16 cellular contexts compared by ENCODE assay signal in genomic region chr17:67375761-67376160, GRCh38. TPM values are rescaled to one million over a fixed set of nuclear protein-coding genes. Genes with fewer than 3 reads are reported as not detected.
DNase-seq lines count a peak whose midpoint lies in the region; ATAC-seq and TF ChIP-seq lines count a peak whose summit lies in the region.
"Had no signal": no experiment of that assay in that cellular context is flagged by ENCODE, and none has a peak within 500 bp of the region (broad histone marks: within the 10 kb centered on the region; RNA-seq: fewer than 3 reads in every experiment).

No MANE protein-coding gene starts in this region.

- TF ChIP-seq CTCF in KMS-11 (conservative IDR thresholded peaks at IDR 0.05; ENCODE audit: low read depth, low read length) (no peak), parathyroid adenoma (IDR thresholded peaks at IDR 0.05) (no peak)

- CTCF ChIA-PET in activated naive CD4-positive, alpha-beta T cell treated with anti-CD3 and anti-CD28 coated beads, Interleukin-2, amount 10 ng/mL, durations not matched to agents 7 days and 5 days (lab: Charles Lee) = interaction anchor here (0.7 to 7.4 kb wide), 23 partner anchors 12 to 448 kb away, joined by 3 to 104 read pairs (median 5); no protein-coding TSS in a partner anchor

- peaks cover 41% of the 10 kb centered on the region for H3K4me1 Mint-ChIP-seq in activated naive CD4-positive, alpha-beta T cell treated with anti-CD3 and anti-CD28 coated beads, Interleukin-2, amount 10 ng/mL, durations not matched to agents 7 days and 5 days

- H3K4me1 ChIP-seq in KMS-11 (ENCODE audit: low read depth, poor library complexity, severe bottlenecking) (peaks cover 28% of the 10 kb centered on the region), parathyroid adenoma (peaks cover 7% of the 10 kb centered on the region)

- H3K79me2 ChIP-seq in KMS-11 (ENCODE audit: insufficient read depth, low read depth) (peaks cover 32% of the 10 kb centered on the region; the same call in 1 of the 2 replicates), parathyroid adenoma (no peaks in the 10 kb centered on the region)

- H3K4me2 ChIP-seq in KMS-11 = peak overlapping the region; percentile 99
- no peak overlapping the region for H3K4me2 ChIP-seq in parathyroid adenoma (ENCODE audit: low read length)

- no peak overlapping the region for H3K27ac Mint-ChIP-seq in activated naive CD4-positive, alpha-beta T cell treated with anti-CD3 and anti-CD28 coated beads, Interleukin-2, amount 10 ng/mL, durations not matched to agents 7 days and 5 days

- H3K27ac ChIP-seq in KMS-11 (no peak overlapping the region), parathyroid adenoma (peak overlapping the region; percentile 22)

- DNase-seq in activated naive CD4-positive, alpha-beta T cell treated with anti-CD3 and anti-CD28 coated beads, Interleukin-2, amount 10 ng/mL, durations not matched to agents 7 days and 5 days = no peak
- no peak for DNase-seq in activated naive CD4-positive, alpha-beta T cell treated with anti-CD3 and anti-CD28 coated beads, Interleukin-2, amount 50 U/mL, for 16 hours
- peak; percentile 33 for DNase-seq in dermis blood vessel endothelial cell
- DNase-seq in occipital lobe (lab: John Stamatoyannopoulos, UW) = no peak
- no peak for DNase-seq in AG08396 (ENCODE audit: low spot score)
- DNase-seq: activated CD4-positive, alpha-beta T cell treated with anti-CD3 and anti-CD28 coated beads for 4 hours; H7; mesendoderm; NCI-H1694 treated with DMSO at 0.1 percent for 48 hours; NCI-H524; pancreas; Peyer's patch; spleen had no signal

- H3K27me3 ChIP-seq in KMS-11 (ENCODE audit: insufficient read depth, low read depth) (no peaks in the 10 kb centered on the region), parathyroid adenoma (ENCODE audit: control insufficient read depth, insufficient read depth, low read length) (no peaks in the 10 kb centered on the region)
- H3K27me3 ChIP-seq: pancreas, Peyer's patch, spleen had no signal

- H2AFZ ChIP-seq in KMS-11 (ENCODE audit: low read depth) = 0 out of 2 replicates have a peak overlapping the region, but pooled peaks have one; percentile 98
- no peak overlapping the region for H2AFZ ChIP-seq in parathyroid adenoma

- H3K9ac ChIP-seq in KMS-11 = no peak overlapping the region; the same call in 1 of the 2 replicates
- H3K9ac ChIP-seq in parathyroid adenoma = no peak overlapping the region

- no peaks in the 10 kb centered on the region for H3K36me3 ChIP-seq in KMS-11 (ENCODE audit: insufficient read depth)
- H3K36me3 ChIP-seq in parathyroid adenoma (ENCODE audit: control insufficient read depth, insufficient read depth, low read length) = no peaks in the 10 kb centered on the region
- H3K36me3 ChIP-seq: pancreas, Peyer's patch, spleen had no signal

- H4K20me1 ChIP-seq in KMS-11 (ENCODE audit: insufficient read depth) = no peaks in the 10 kb centered on the region

- H3K4me3 ChIP-seq in KMS-11 (IDR thresholded peaks at IDR 0.05; ENCODE audit: insufficient read depth, low read depth, low read length) = no peak overlapping the region
- no peak overlapping the region for H3K4me3 ChIP-seq in parathyroid adenoma (ENCODE audit: low read depth, low read length)

- peaks cover 13% of the 10 kb centered on the region for H3K36me3 Mint-ChIP-seq in activated naive CD4-positive, alpha-beta T cell treated with anti-CD3 and anti-CD28 coated beads, Interleukin-2, amount 10 ng/mL, durations not matched to agents 7 days and 5 days

- H3K4me3 Mint-ChIP-seq in activated naive CD4-positive, alpha-beta T cell treated with anti-CD3 and anti-CD28 coated beads, Interleukin-2, amount 10 ng/mL, durations not matched to agents 7 days and 5 days = peak overlapping the region; percentile 10

- H3K27me3 Mint-ChIP-seq in activated naive CD4-positive, alpha-beta T cell treated with anti-CD3 and anti-CD28 coated beads, Interleukin-2, amount 10 ng/mL, durations not matched to agents 7 days and 5 days = no peaks in the 10 kb centered on the region

- no peak for ATAC-seq in HG02981 (IDR thresholded peaks at IDR 0.05; ENCODE audit: unreplicated experiment)
- ATAC-seq: pancreas had no signal

- H3K9me3 ChIP-seq in parathyroid adenoma (ENCODE audit: control insufficient read depth, low read length) = no peaks in the 10 kb centered on the region
- H3K9me3 ChIP-seq: pancreas, Peyer's patch, spleen had no signal

- no peaks in the 10 kb centered on the region for H3K9me3 Mint-ChIP-seq in activated naive CD4-positive, alpha-beta T cell treated with anti-CD3 and anti-CD28 coated beads, Interleukin-2, amount 10 ng/mL, durations not matched to agents 7 days and 5 days

RNA-seq across cellular contexts. Expression of gene PITPNC1, which starts 1.3 kb away (rescaled TPM):
- total RNA-seq in dermis blood vessel endothelial cell = 28.6 and 32.0 TPM in 2 replicates
- 60.8 TPM for total RNA-seq in occipital lobe

RNA-seq across cellular contexts. Expression of gene PSMD12, which starts 9.4 kb away (rescaled TPM):
- total RNA-seq in dermis blood vessel endothelial cell (22.8 and 48.4 TPM in 2 replicates), occipital lobe (53.5 TPM)
